Comparison of ENCODE assay signal across 8 cellular contexts in genomic region chr14:22980672-22981089, GRCh38. TPM values are rescaled to one million over a fixed set of nuclear protein-coding genes. Genes with fewer than 3 reads are reported as not detected.
DNase-seq lines count a peak whose midpoint lies in the region; ATAC-seq, FAIRE-seq and TF ChIP-seq lines count a peak whose summit lies in the region.

No MANE protein-coding gene starts in this region.

- DNase-seq in AG20443 (ENCODE audit: low spot score) = peak; percentile 92
- DNase-seq in MG63 = peak; percentile 72
- no peak for DNase-seq in astrocyte (ENCODE audit: low read depth)
- peak; percentile 25 for DNase-seq in iris pigment epithelial cell (ENCODE audit: low read depth)
- DNase-seq in stimulated activated CD4-positive, alpha-beta T cell treated with anti-CD3 and anti-CD28 coated beads, TNF-alpha, amount 100 ng/mL, for 4 hours (ENCODE audit: low read depth in 3 of 3) = peak; percentile 18 to 50 (median 34)

- no peaks in the 10 kb centered on the region for H3K27me3 ChIP-seq in MG63
- H3K27me3 ChIP-seq in astrocyte (ENCODE audit: insufficient read depth, low read length) = no peaks in the 10 kb centered on the region

- peaks cover 54% of the 10 kb centered on the region for H3K79me2 ChIP-seq in astrocyte (ENCODE audit: insufficient read depth, low read length)

- H3K4me2 ChIP-seq in astrocyte (ENCODE audit: low read length) = peak overlapping the region; percentile 97

- H3K4me1 ChIP-seq in astrocyte (ENCODE audit: insufficient read depth, low read length) = peaks cover 49% of the 10 kb centered on the region

- FAIRE-seq in astrocyte (lab: Jason Lieb, UNC) = no peak

- H3K27ac ChIP-seq in astrocyte (ENCODE audit: low read depth, low read length) = peak overlapping the region; percentile 74

- peaks cover 18% of the 10 kb centered on the region for H3K36me3 Mint-ChIP-seq in astrocyte (ENCODE audit: low read depth, unreplicated experiment)

- H2AFZ ChIP-seq in astrocyte (ENCODE audit: low read depth, low read length) = peak overlapping the region; percentile 62

- ATAC-seq in GM18519 (IDR thresholded peaks at IDR 0.05; ENCODE audit: low FRiP score, unreplicated experiment) (no peak), HG02981 (IDR thresholded peaks at IDR 0.05; ENCODE audit: unreplicated experiment) (no peak), HG02840 (IDR thresholded peaks at IDR 0.05; ENCODE audit: low FRiP score, unreplicated experiment) (no peak)

- peaks cover 43% of the 10 kb centered on the region for H3K4me1 Mint-ChIP-seq in astrocyte (ENCODE audit: low read depth, unreplicated experiment)

- peaks cover 41% of the 10 kb centered on the region for H4K20me1 ChIP-seq in astrocyte (ENCODE audit: insufficient read depth, low read length)

- H3K9me3 ChIP-seq in MG63 = no peaks in the 10 kb centered on the region
- no peaks in the 10 kb centered on the region for H3K9me3 ChIP-seq in astrocyte (ENCODE audit: insufficient read depth, low read depth, low read length)

- TF ChIP-seq CTCF in astrocyte (IDR thresholded peaks at IDR 0.05; ENCODE audit: insufficient read depth, low read depth, low read length) = no peak

- no peaks in the 10 kb centered on the region for H3K9me3 Mint-ChIP-seq in astrocyte (ENCODE audit: unreplicated experiment)

- peak overlapping the region; percentile 97 for H3K27ac Mint-ChIP-seq in astrocyte (ENCODE audit: unreplicated experiment)

- H3K27me3 Mint-ChIP-seq in astrocyte (ENCODE audit: low read depth, unreplicated experiment) = no peaks in the 10 kb centered on the region

- peak overlapping the region; percentile 81 for H3K9ac ChIP-seq in astrocyte (ENCODE audit: low read length)

- peaks cover 31% of the 10 kb centered on the region for H3K36me3 ChIP-seq in MG63
- peaks cover 4% of the 10 kb centered on the region for H3K36me3 ChIP-seq in astrocyte (ENCODE audit: insufficient read depth, low read length)

- H3K4me3 Mint-ChIP-seq in astrocyte (ENCODE audit: unreplicated experiment) = peak overlapping the region; percentile 92

- H3K4me3 ChIP-seq in MG63 = peak overlapping the region; percentile 78
- peak overlapping the region; percentile 77 for H3K4me3 ChIP-seq in astrocyte (ENCODE audit: insufficient read depth, low read depth, low read length)

RNA-seq across cellular contexts. Expression of gene AJUBA, which starts 1.7 kb away (rescaled TPM):
- 60.8 and 69.6 TPM in 2 replicates for total RNA-seq in MG63 (2014; rRNA removed; shearing (Covaris generic); ENCODE audit: low replicate concordance)
- total RNA-seq in astrocyte = 117 and 146 TPM in 2 replicates

RNA-seq across cellular contexts. Expression of gene HAUS4, which starts 23.8 kb away (rescaled TPM):
- total RNA-seq in MG63 (2014; rRNA removed; shearing (Covaris generic); ENCODE audit: low replicate concordance) = 41.3 and 76.1 TPM in 2 replicates
- 6.6 and 10.4 TPM in 2 replicates for total RNA-seq in astrocyte

RNA-seq across cellular contexts. Expression of gene C14orf93, which starts 29.3 kb away (rescaled TPM):
- 3.7 and 12.3 TPM in 2 replicates for total RNA-seq in MG63 (2014; rRNA removed; shearing (Covaris generic); ENCODE audit: low replicate concordance)
- 3.6 and 3.8 TPM in 2 replicates for total RNA-seq in astrocyte

RNA-seq across cellular contexts. Expression of gene PRMT5, which starts 51.5 kb away (rescaled TPM):
- 99.2 and 100 TPM in 2 replicates for total RNA-seq in MG63 (2014; rRNA removed; shearing (Covaris generic); ENCODE audit: low replicate concordance)
- total RNA-seq in astrocyte = 84.2 and 91.6 TPM in 2 replicates

RNA-seq across cellular contexts. Expression of gene PSMB5, which starts 54.0 kb away (rescaled TPM):
- total RNA-seq in MG63 (2014; rRNA removed; shearing (Covaris generic); ENCODE audit: low replicate concordance) = 170 and 273 TPM in 2 replicates
- 232 and 239 TPM in 2 replicates for total RNA-seq in astrocyte
